In genomic region chr6:37575221-37575620, GRCh38 we compare ENCODE assay signal across 14 cellular contexts.
DNase-seq lines count a peak whose midpoint lies in the region; ATAC-seq and TF ChIP-seq lines count a peak whose summit lies in the region.
"Had no signal": no experiment of that assay in that cellular context is flagged by ENCODE, and none has a peak within 500 bp of the region (broad histone marks: within the 10 kb centered on the region; RNA-seq: fewer than 3 reads in every experiment).

No MANE protein-coding gene starts in this region.

- H3K4me2 ChIP-seq in SK-N-SH: no peak overlapping the region

- no peak for TF ChIP-seq EP300 in SK-N-SH (IDR thresholded peaks at IDR 0.05; ENCODE audit: borderline replicate concordance in 1 of 2, low read depth in 1 of 2, low read length in 1 of 2)

- H3K4me1 ChIP-seq in SK-N-SH (ENCODE audit: control insufficient read depth in 1 of 2, insufficient read depth in 2 of 2, low read depth in 1 of 2, low read length in 1 of 2): peaks cover 0 to 14% of the 10 kb centered on the region in 2 experiments; a peak in 1 of 4 replicates
- H3K4me1 ChIP-seq: HAP-1 had no signal

- TF ChIP-seq RAD21 in SK-N-SH (IDR thresholded peaks at IDR 0.05; ENCODE audit: low read length): no peak

- H3K9me3 Mint-ChIP-seq in activated B cell treated with CpG ODN at 0.5 μM for 24 hours: no peaks in the 10 kb centered on the region
- H3K9me3 Mint-ChIP-seq: CD8-positive, alpha-beta memory T cell had no signal

- H2AFZ ChIP-seq in SK-N-SH (ENCODE audit: low read depth): no peak overlapping the region

- intact Hi-C loops in activated B cell treated with CpG ODN at 0.5 μM for 24 hours (cut with micrococcal nuclease): no loop called here

- H3K79me2 ChIP-seq in SK-N-SH (ENCODE audit: insufficient read depth): no peaks in the 10 kb centered on the region

- no peaks in the 10 kb centered on the region for H3K9me2 ChIP-seq in SK-N-SH

- no peaks in the 10 kb centered on the region for H4K20me1 ChIP-seq in SK-N-SH (ENCODE audit: insufficient read depth)

- no peak overlapping the region for H3K9ac ChIP-seq in SK-N-SH

- no peak overlapping the region for H3K4me3 Mint-ChIP-seq in activated B cell treated with CpG ODN at 0.5 μM for 24 hours
- H3K4me3 Mint-ChIP-seq: CD8-positive, alpha-beta memory T cell had no signal

- no peak for TF ChIP-seq CTCF in SK-N-SH (IDR thresholded peaks at IDR 0.05)
- no peak for TF ChIP-seq CTCF in activated B cell treated with CpG ODN at 0.5 μM for 24 hours (IDR thresholded peaks at IDR 0.05)
- no peak for TF ChIP-seq CTCF in RWPE1 (conservative IDR thresholded peaks at IDR 0.05; ENCODE audit: low read depth)

- CTCF ChIA-PET in SK-N-SH (lab: Yijun Ruan, JAX): interaction anchor here (1.2 to 2.2 kb wide), 4 partner anchors 8 to 117 kb away, joined by 3 to 7 read pairs (median 4); no protein-coding TSS in a partner anchor
- CTCF ChIA-PET in activated B cell treated with CpG ODN at 0.5 μM for 24 hours (lab: Charles Lee): no interaction called here
- CTCF ChIA-PET in RWPE1 (lab: Yijun Ruan, JAX): interaction anchor here (0.8 kb wide), 1 partner anchor 37 kb away, joined by 3 read pairs; no protein-coding TSS in a partner anchor

- no peak; the same call in 2 of the 3 replicates for ATAC-seq in SK-N-SH treated with all-trans-retinoic acid at 6 μM for 48 hours
- ATAC-seq in activated B cell treated with CpG ODN at 0.5 μM for 24 hours (ENCODE audit: low read depth): no peak

- H3K27ac Mint-ChIP-seq in activated B cell treated with CpG ODN at 0.5 μM for 24 hours: peak overlapping the region; percentile 30
- H3K27ac Mint-ChIP-seq: CD8-positive, alpha-beta memory T cell had no signal

- peak overlapping the region in 1 of 2 experiments; percentile 66; a peak in 2 of 4 replicates for H3K27ac ChIP-seq in SK-N-SH (ENCODE audit: low read depth in 2 of 2, low read length in 1 of 2)
- H3K27ac ChIP-seq in RWPE1: no peak overlapping the region

- no peaks in the 10 kb centered on the region for H3K27me3 Mint-ChIP-seq in activated B cell treated with CpG ODN at 0.5 μM for 24 hours

- DNase-seq in SK-N-SH: peak; percentile 64
- DNase-seq in NCI-H2171 treated with DMSO at 0.1 percent for 48 hours (lab: John Stamatoyannopoulos, UW): peak; percentile 78
- DNase-seq in activated B cell treated with CpG ODN at 0.5 μM for 24 hours: no peak
- no peak for DNase-seq in ureter (ENCODE audit: low spot score)
- DNase-seq in RWPE1 (ENCODE audit: low spot score): no peak
- no peak for DNase-seq in UCSD-AML1 (lab: John Stamatoyannopoulos, UW; ENCODE audit: unreplicated experiment)
- DNase-seq: 8988T; ACHN; Caco-2; CD8-positive, alpha-beta memory T cell; DND-41; GDM1 had no signal

- H3K4me1 Mint-ChIP-seq in activated B cell treated with CpG ODN at 0.5 μM for 24 hours: peaks cover 6% of the 10 kb centered on the region
- H3K4me1 Mint-ChIP-seq: CD8-positive, alpha-beta memory T cell had no signal

- H3F3A ChIP-seq in SK-N-SH (replicated peaks; ENCODE audit: insufficient read depth): no peaks in the 10 kb centered on the region

- POLR2A ChIA-PET in SK-N-SH (lab: Yijun Ruan, JAX): interaction anchor here (1.0 kb wide), 1 partner anchor 9 kb away, joined by 3 read pairs; no protein-coding TSS in a partner anchor
- POLR2A ChIA-PET in activated B cell treated with CpG ODN at 0.5 μM for 24 hours (lab: Charles Lee): no interaction called here
- POLR2A ChIA-PET in RWPE1 (lab: Yijun Ruan, JAX; ENCODE audit: low non-redundant PET): no interaction called here

- WGBS in SK-N-SH (ENCODE audit: low lambda C conversion rate): 70% methylated on average over 4 of the region's 4 CpGs

- no peaks in the 10 kb centered on the region for H3K9me3 ChIP-seq in SK-N-SH
- H3K9me3 ChIP-seq: Caco-2, HAP-1 had no signal

- H3K4me3 ChIP-seq in SK-N-SH (ENCODE audit: low read depth in 2 of 2, low read length in 1 of 2): no peak overlapping the region
- H3K4me3 ChIP-seq: HAP-1 had no signal

- no peaks in the 10 kb centered on the region for H3K36me3 ChIP-seq in SK-N-SH (replicated peaks in 1 of 2; ENCODE audit: control insufficient read depth in 1 of 2, insufficient read depth in 2 of 2, low read length in 1 of 2)
- H3K36me3 ChIP-seq: HAP-1 had no signal

- H3K36me3 Mint-ChIP-seq in activated B cell treated with CpG ODN at 0.5 μM for 24 hours (ENCODE audit: low read depth): no peaks in the 10 kb centered on the region
- H3K36me3 Mint-ChIP-seq: CD8-positive, alpha-beta memory T cell had no signal

- H3K27me3 ChIP-seq in SK-N-SH (ENCODE audit: insufficient read depth): no peaks in the 10 kb centered on the region

TF ChIP-seq in SK-N-SH, 30 proteins besides CTCF, POLR2A, EP300 and RAD21:
- no peak for TF ChIP-seq FOXJ3 (CRISPR knock-in tag; IDR thresholded peaks at IDR 0.05)
- TF ChIP-seq FOSL2 (IDR thresholded peaks at IDR 0.05; ENCODE audit: borderline replicate concordance, low read depth): no peak
- no peak for TF ChIP-seq TAF1 (IDR thresholded peaks at IDR 0.05; ENCODE audit: borderline replicate concordance, low read depth, low read length)
- TF ChIP-seq POLR2AphosphoS5 (IDR thresholded peaks at IDR 0.05; ENCODE audit: low read depth, low read length): no peak

TF ChIP-seq in SK-N-SH treated with all-trans-retinoic acid at 6 μM for 48 hours, 23 proteins besides CTCF, POLR2A, EP300 and RAD21 (continues in another document):
- TF ChIP-seq CREB5 (CRISPR knock-in tag; IDR thresholded peaks at IDR 0.05; ENCODE audit: low read depth) (no peak), CSDC2 (CRISPR knock-in tag; IDR thresholded peaks at IDR 0.05) (no peak), ARNTL (CRISPR knock-in tag; IDR thresholded peaks at IDR 0.05; ENCODE audit: borderline replicate concordance, low read depth) (no peak), ZFP3 (CRISPR knock-in tag; IDR thresholded peaks at IDR 0.05) (no peak), TOX (CRISPR knock-in tag; IDR thresholded peaks at IDR 0.05; ENCODE audit: borderline replicate concordance) (no peak), TSHZ2 (CRISPR knock-in tag; IDR thresholded peaks at IDR 0.05) (no peak), PPARA (CRISPR knock-in tag; IDR thresholded peaks at IDR 0.05; ENCODE audit: borderline replicate concordance) (no peak), ESRRG (CRISPR knock-in tag; IDR thresholded peaks at IDR 0.05) (no peak), ZNF8 (CRISPR knock-in tag; IDR thresholded peaks at IDR 0.05) (no peak), ZNF565 (CRISPR knock-in tag; conservative IDR thresholded peaks at IDR 0.05; ENCODE audit: low read depth) (no peak), PATZ1 (CRISPR knock-in tag; IDR thresholded peaks at IDR 0.05; ENCODE audit: borderline replicate concordance) (no peak), TCF4 (CRISPR knock-in tag; IDR thresholded peaks at IDR 0.05; ENCODE audit: borderline replicate concordance) (no peak), ZC3H10 (CRISPR knock-in tag; IDR thresholded peaks at IDR 0.05) (no peak), SNAI2 (CRISPR knock-in tag; IDR thresholded peaks at IDR 0.05) (no peak), OSR1 (CRISPR knock-in tag; IDR thresholded peaks at IDR 0.05) (no peak)

Comparison
In these comparisons a context has a peak if more than half of its experiments do, and no peak if none do; other contexts are left out.
1. DNase-seq: peak in SK-N-SH (single experiment) and NCI-H2171 treated with DMSO at 0.1 percent for 48 hours (single experiment); none in activated B cell treated with CpG ODN at 0.5 μM for 24 hours (single experiment), ureter (single experiment), RWPE1 (single experiment) and UCSD-AML1 (single experiment).